1 cellular context compared by ENCODE assay signal in the genomic region with DNA sequence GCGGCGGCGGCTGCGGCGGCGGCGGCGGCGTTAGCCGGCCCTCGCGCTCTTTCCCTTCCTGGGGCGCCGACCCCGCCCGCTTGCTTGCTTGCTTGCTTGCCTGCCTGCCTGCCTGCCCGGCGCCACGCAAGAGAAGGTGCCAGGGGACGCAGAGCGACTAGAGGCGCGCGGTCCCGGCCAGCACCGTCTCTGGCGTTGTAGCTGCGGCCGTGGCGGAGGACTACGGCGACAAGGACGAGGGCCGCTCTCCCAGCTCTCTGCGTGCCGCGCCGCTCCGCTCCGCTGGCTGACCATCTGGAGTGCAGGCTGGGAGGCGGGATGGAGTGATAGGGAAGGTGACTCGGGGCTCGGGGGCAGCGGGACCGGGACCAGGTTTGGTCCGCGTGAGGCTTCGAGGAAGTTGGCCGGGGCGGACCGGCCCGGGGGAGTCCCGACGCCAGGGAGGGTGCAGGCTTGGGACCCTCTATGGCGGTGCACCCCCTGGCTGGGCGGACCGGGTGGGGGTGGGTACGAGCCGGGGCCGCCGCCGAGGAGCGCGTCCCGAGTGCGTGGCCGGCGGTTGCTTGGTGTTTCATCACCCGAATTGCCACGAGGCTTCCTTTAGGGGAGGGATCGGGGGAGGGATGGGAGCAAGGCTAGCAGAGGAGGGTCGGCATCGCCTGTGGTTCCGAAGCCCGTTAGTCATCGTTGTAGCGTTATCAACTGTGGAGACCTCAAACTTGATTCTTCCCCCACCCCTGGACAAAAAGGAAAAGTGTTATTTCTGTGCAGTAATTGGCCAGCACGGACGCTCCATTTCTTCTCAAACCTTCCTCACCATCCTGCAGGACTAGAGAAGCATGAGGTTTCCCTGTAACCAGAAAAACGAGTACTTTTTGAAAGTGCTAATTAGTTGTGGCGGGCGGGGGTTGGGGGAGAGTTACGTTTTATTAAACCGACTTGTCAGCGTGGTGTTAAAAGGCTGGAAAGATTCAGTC.
TF ChIP-seq lines count a peak whose summit lies in the region.

No MANE protein-coding gene starts in this region.

TF ChIP-seq in A549, 52 proteins besides CTCF, POLR2A, EP300 and RAD21 (continued from another document):
- TF ChIP-seq, protein P1, sequence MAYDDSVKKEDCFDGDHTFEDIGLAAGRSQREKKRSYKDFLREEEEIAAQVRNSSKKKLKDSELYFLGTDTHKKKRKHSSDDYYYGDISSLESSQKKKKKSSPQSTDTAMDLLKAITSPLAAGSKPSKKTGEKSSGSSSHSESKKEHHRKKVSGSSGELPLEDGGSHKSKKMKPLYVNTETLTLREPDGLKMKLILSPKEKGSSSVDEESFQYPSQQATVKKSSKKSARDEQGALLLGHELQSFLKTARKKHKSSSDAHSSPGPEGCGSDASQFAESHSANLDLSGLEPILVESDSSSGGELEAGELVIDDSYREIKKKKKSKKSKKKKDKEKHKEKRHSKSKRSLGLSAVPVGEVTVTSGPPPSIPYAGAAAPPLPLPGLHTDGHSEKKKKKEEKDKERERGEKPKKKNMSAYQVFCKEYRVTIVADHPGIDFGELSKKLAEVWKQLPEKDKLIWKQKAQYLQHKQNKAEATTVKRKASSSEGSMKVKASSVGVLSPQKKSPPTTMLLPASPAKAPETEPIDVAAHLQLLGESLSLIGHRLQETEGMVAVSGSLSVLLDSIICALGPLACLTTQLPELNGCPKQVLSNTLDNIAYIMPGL (CRISPR knock-in tag; IDR thresholded peaks at IDR 0.05; ENCODE audit: borderline replicate concordance): no peak
- TF ChIP-seq ZSCAN20 (CRISPR knock-in tag; IDR thresholded peaks at IDR 0.05): no peak
- TF ChIP-seq MYC (IDR thresholded peaks at IDR 0.05; ENCODE audit: borderline replicate concordance, low read length): peak; percentile 98
TF ChIP-seq in A549: peak in this region for 10.
